Comparison of ENCODE assay signal across 13 cellular contexts in genomic region chr2:74583504-74583903, GRCh38. TPM values are rescaled to one million over a fixed set of nuclear protein-coding genes. Genes with fewer than 3 reads are reported as not detected.
DNase-seq lines count a peak whose midpoint lies in the region; ATAC-seq and TF ChIP-seq lines count a peak whose summit lies in the region.
"Had no signal": no experiment of that assay in that cellular context is flagged by ENCODE, and none has a peak within 500 bp of the region (broad histone marks: within the 10 kb centered on the region; RNA-seq: fewer than 3 reads in every experiment).

No MANE protein-coding gene starts in this region.

- DNase-seq in A673 (ENCODE audit: low spot score) (peak; percentile 89), HFFc6 (peak; percentile 57), kidney glomerular epithelial cell (lab: John Stamatoyannopoulos, UW) (peak; percentile 30)
- no peak for DNase-seq in effector CD8-positive, alpha-beta T cell (lab: John Stamatoyannopoulos, UW)
- DNase-seq in activated naive CD4-positive, alpha-beta T cell (lab: John Stamatoyannopoulos, UW) = no peak
- DNase-seq: cerebellar nuclear complex, GOT3 had no signal

- H3K4me1 ChIP-seq in A673 (ENCODE audit: insufficient read depth, low read length, poor library complexity, severe bottlenecking) = peaks cover 14% of the 10 kb centered on the region

- BruUV-seq in A673 (replicated peaks; lab: Mats Ljungman, UMichigan) = no TSS peak

- peak overlapping the region; percentile 21; the same call in 1 of the 2 replicates for H3K4me3 Mint-ChIP-seq in HFFc6
- H3K4me3 Mint-ChIP-seq in brain = no peak overlapping the region
- H3K4me3 Mint-ChIP-seq: WTC11 had no signal

- TF ChIP-seq CTCF in A673 (conservative IDR thresholded peaks at IDR 0.05; ENCODE audit: low read depth, low read length) = no peak
- no peak for TF ChIP-seq CTCF in HFFc6 (IDR thresholded peaks at IDR 0.05)
- no peak for TF ChIP-seq CTCF in brain (conservative IDR thresholded peaks at IDR 0.05)

- intact Hi-C loops in A673 (cut with micrococcal nuclease; ENCODE audit: unreplicated experiment) = no loop called here

- H3K27ac Mint-ChIP-seq in HFFc6 (peak overlapping the region; percentile 95), brain (peak overlapping the region in 4 of 5 experiments; percentile 15 to 92 (median 84))
- H3K27ac Mint-ChIP-seq: WTC11 had no signal

- H3K4me3 ChIP-seq in A673 (ENCODE audit: low read depth, low read length, poor library complexity, severe bottlenecking) = no peak overlapping the region

- H3K4me1 Mint-ChIP-seq in HFFc6 (ENCODE audit: low read depth) (peaks cover 52% of the 10 kb centered on the region), brain (peaks cover 21% of the 10 kb centered on the region)

- no peaks in the 10 kb centered on the region for H3K27me3 Mint-ChIP-seq in HFFc6 (ENCODE audit: insufficient read depth)
- peaks cover 40% of the 10 kb centered on the region for H3K27me3 Mint-ChIP-seq in brain

- ATAC-seq in GM19328 (IDR thresholded peaks at IDR 0.05; ENCODE audit: unreplicated experiment) (no peak), GM21619 (IDR thresholded peaks at IDR 0.05; ENCODE audit: unreplicated experiment) (no peak)
- ATAC-seq: WTC11 had no signal

- POLR2A ChIA-PET in A673 (lab: Charles Lee; ENCODE audit: low non-redundant PET) = no interaction called here

- H3K9me3 ChIP-seq in A673 (ENCODE audit: low read depth, low read length, poor library complexity, severe bottlenecking) = no peaks in the 10 kb centered on the region

- CTCF ChIA-PET in A673 (lab: Charles Lee) = interaction anchor here (0.6 kb wide), 1 partner anchor 803 kb away, joined by 5 read pairs; no protein-coding TSS in a partner anchor

- peak overlapping the region; percentile 11 for H3K27ac ChIP-seq in A673 (ENCODE audit: low read depth, low read length, poor library complexity, severe bottlenecking)
- H3K27ac ChIP-seq: C4-2B had no signal

- H3K27me3 ChIP-seq in A673 (replicated peaks; ENCODE audit: insufficient read depth, low read depth, low read length, poor library complexity) = no peaks in the 10 kb centered on the region

- H3K9me3 Mint-ChIP-seq in HFFc6 (no peaks in the 10 kb centered on the region), brain (no peaks in the 10 kb centered on the region)
- H3K9me3 Mint-ChIP-seq: activated T-cell treated with anti-CD3 and anti-CD28 coated beads, Interleukin-2, amount 50 U/mL, for 72 hours; WTC11 had no signal

- H3K36me3 Mint-ChIP-seq in HFFc6 (ENCODE audit: low read depth) = no peaks in the 10 kb centered on the region
- H3K36me3 Mint-ChIP-seq in brain = no peaks in the 10 kb centered on the region
- H3K36me3 Mint-ChIP-seq: WTC11 had no signal

- no peaks in the 10 kb centered on the region for H3K36me3 ChIP-seq in A673 (ENCODE audit: insufficient read depth, low read length, poor library complexity, severe bottlenecking)

RNA-seq across cellular contexts. Expression of gene DOK1, which starts 29.0 kb away (rescaled TPM):
- 18.4 and 20.7 TPM in 2 replicates for total RNA-seq in A673 (2021)
- total RNA-seq in HFFc6 (2021; fragmentation: NEBNext Ultra II Directional; extraction: Animal tissue kit (Norgen Biotek cat#: 25700)) = 10 to 100 TPM; 17.3 to 38.4 (median 31.5) TPM
- 9.7 TPM for polyA plus RNA-seq in brain (ENCODE audit: insufficient read depth, low read depth, low replicate concordance)

RNA-seq across cellular contexts. Expression of gene LOXL3, which starts 29.8 kb away (rescaled TPM):
- 0.88 and 1.9 TPM in 2 replicates for total RNA-seq in A673 (2021)
- total RNA-seq in HFFc6 (2021; fragmentation: NEBNext Ultra II Directional; extraction: Animal tissue kit (Norgen Biotek cat#: 25700)) = 10 to 100 TPM; 59.4 to 76.5 (median 64.1) TPM
- 4.9 TPM for polyA plus RNA-seq in brain (ENCODE audit: insufficient read depth, low read depth, low replicate concordance)

RNA-seq across cellular contexts. Expression of gene HTRA2, which starts 53.8 kb away (rescaled TPM):
- 35.1 and 37.7 TPM in 2 replicates for total RNA-seq in A673 (2021)
- 10 to 100 TPM; 29.7 to 43.3 (median 33.6) TPM for total RNA-seq in HFFc6 (2021; fragmentation: NEBNext Ultra II Directional; extraction: Animal tissue kit (Norgen Biotek cat#: 25700))
- 65.7 TPM for polyA plus RNA-seq in brain (ENCODE audit: insufficient read depth, low read depth, low replicate concordance)

RNA-seq across cellular contexts. Expression of gene AUP1, which starts 54.0 kb away (rescaled TPM):
- 114 and 126 TPM in 2 replicates for total RNA-seq in A673 (2021)
- total RNA-seq in HFFc6 (2021; fragmentation: NEBNext Ultra II Directional; extraction: Animal tissue kit (Norgen Biotek cat#: 25700)) = 100 to 1,000 TPM in 2 of 6 experiments, 10 to 100 TPM in 4; 81.0 to 119 (median 94.6) TPM
- polyA plus RNA-seq in brain (ENCODE audit: insufficient read depth, low read depth, low replicate concordance) = 77.9 TPM

RNA-seq across cellular contexts. Expression of gene DQX1, which starts 57.5 kb away (rescaled TPM):
- total RNA-seq in A673 (2021) = 0.50 and 0.71 TPM in 2 replicates
- under 1 TPM in 2 of 6 experiments, not detected in 4; 0.14 to 0.40 TPM for total RNA-seq in HFFc6 (2021; fragmentation: NEBNext Ultra II Directional; extraction: Animal tissue kit (Norgen Biotek cat#: 25700))
- not detected for polyA plus RNA-seq in brain (ENCODE audit: insufficient read depth, low read depth, low replicate concordance)

Comparison
In these comparisons a context has a peak if more than half of its experiments do, and no peak if none do; other contexts are left out.
1. DNase-seq: peak in A673 (single experiment), HFFc6 (single experiment) and kidney glomerular epithelial cell (single experiment); none in effector CD8-positive, alpha-beta T cell (single experiment) and activated naive CD4-positive, alpha-beta T cell (0 of 4).
2. RNA of gene LOXL3, which starts 29.8 kb away (total RNA-seq): 59.4 to 76.5 TPM in HFFc6; 0.88 to 1.9 TPM in A673; every median in the first group is over 10 times any median in the second.